ENCODE assay signal across 6 cellular contexts in the genomic region with DNA sequence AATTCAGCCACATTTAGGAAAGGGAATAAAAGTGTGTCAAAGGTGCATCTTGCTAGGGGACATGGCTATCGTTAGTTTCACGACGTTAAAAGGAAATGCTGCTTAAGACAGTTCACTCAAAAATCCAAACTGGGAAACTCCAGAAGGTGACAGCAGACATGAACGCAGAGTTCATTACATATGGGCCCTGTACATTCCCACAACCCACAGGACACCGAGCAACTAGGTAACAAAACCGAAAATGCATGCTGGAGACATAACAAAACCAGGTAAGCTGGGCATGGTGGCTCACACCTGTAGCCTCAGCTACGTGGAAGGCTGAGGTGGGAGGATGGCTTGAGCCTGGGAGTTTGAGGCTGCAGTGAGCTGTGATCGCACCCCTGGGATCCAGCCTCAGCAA. TPM values are rescaled to one million over a fixed set of nuclear protein-coding genes. Genes with fewer than 3 reads are reported as not detected.
"Had no signal": no experiment of that assay in that cellular context is flagged by ENCODE, and none has a peak within 500 bp of the region (broad histone marks: within the 10 kb centered on the region; RNA-seq: fewer than 3 reads in every experiment).

No MANE protein-coding gene starts in this region.

RNA-seq across cellular contexts. Expression of gene KRTAP5-10, which starts 2.3 kb away (rescaled TPM):
- total RNA-seq: K562, M059J, OCI-LY7, PC-9, Right ventricle myocardium superior, SJSA1 had no signal

RNA-seq across cellular contexts. Expression of gene KRTAP5-11, which starts 15.0 kb away (rescaled TPM):
- total RNA-seq: K562, M059J, OCI-LY7, PC-9, Right ventricle myocardium superior, SJSA1 had no signal

RNA-seq across cellular contexts. Expression of gene KRTAP5-9, which starts 19.4 kb away (rescaled TPM):
- total RNA-seq: K562, M059J, OCI-LY7, PC-9, Right ventricle myocardium superior, SJSA1 had no signal

RNA-seq across cellular contexts. Expression of gene KRTAP5-8, which starts 29.8 kb away (rescaled TPM):
- total RNA-seq: K562, M059J, OCI-LY7, PC-9, Right ventricle myocardium superior, SJSA1 had no signal

RNA-seq across cellular contexts. Expression of gene KRTAP5-7, which starts 40.6 kb away (rescaled TPM):
- total RNA-seq: K562, M059J, OCI-LY7, PC-9, Right ventricle myocardium superior, SJSA1 had no signal
